Comparison of ENCODE assay signal across 10 cellular contexts in the genomic region with DNA sequence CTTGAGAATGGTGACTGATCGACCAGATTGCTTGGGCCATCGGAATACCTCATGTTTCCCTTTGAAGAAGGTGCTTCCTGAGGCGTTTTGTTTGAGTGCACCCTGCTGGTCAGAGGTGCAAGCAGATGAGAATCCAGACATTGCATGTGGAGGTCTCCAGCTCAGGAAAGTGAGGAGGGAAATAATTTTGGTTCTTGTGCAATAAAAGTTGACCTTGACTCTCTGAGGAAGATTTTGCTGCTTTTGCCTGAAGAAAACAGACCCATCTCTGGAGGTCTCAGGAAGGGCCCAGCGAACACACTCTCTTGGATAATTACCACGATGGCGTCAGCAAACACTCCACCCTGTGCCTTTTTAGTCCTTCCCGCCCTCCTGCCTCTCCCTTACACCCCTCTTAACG.
DNase-seq lines count a peak whose midpoint lies in the region; ATAC-seq and TF ChIP-seq lines count a peak whose summit lies in the region.
"Had no signal": no experiment of that assay in that cellular context is flagged by ENCODE, and none has a peak within 500 bp of the region (broad histone marks: within the 10 kb centered on the region; RNA-seq: fewer than 3 reads in every experiment).

No MANE protein-coding gene starts in this region.

- no peaks in the 10 kb centered on the region for H3K36me3 ChIP-seq in HEK293 (ENCODE audit: control insufficient read depth in 2 of 2, insufficient read depth in 1 of 2, low read length in 2 of 2)

- H3K4me3 ChIP-seq in AG09309 (ENCODE audit: control insufficient read depth, low read depth, low read length): no peak overlapping the region
- H3K4me3 ChIP-seq in HEK293 (ENCODE audit: low read depth, low read length): no peak overlapping the region

- H3K36me3 Mint-ChIP-seq in WTC11: peaks cover 32% of the 10 kb centered on the region

- H3K9me3 ChIP-seq in HEK293 (ENCODE audit: control insufficient read depth, insufficient read depth, low read depth, low read length): no peaks in the 10 kb centered on the region

- no peak overlapping the region for H3K27ac ChIP-seq in HEK293 (ENCODE audit: extremely low read depth, low read depth, low read length)

- H3K4me3 Mint-ChIP-seq in WTC11: no peak overlapping the region
- H3K4me3 Mint-ChIP-seq: stimulated activated naive B cell treated with anti-CD40 and anti-IgM and Interleukin-4, amounts not matched to agents 10 μg/mL and 1 μg/mL and 100 μg/mL, for 72 hours had no signal

- POLR2A ChIA-PET in HEK293 (lab: Yijun Ruan, JAX): no interaction called here
- POLR2A ChIA-PET in WTC11 (lab: Charles Lee): no interaction called here

- intact Hi-C loops in sciatic nerve (cut with DNase I): no loop called here

- peak; percentile 24 for TF ChIP-seq CTCF in AG09309 (IDR thresholded peaks at IDR 0.05; ENCODE audit: control insufficient read depth, insufficient read depth, low read depth, low read length, missing control alignments)
- TF ChIP-seq CTCF in HEK293 (tag by site-specific recombination; IDR thresholded peaks at IDR 0.05): no peak
- TF ChIP-seq CTCF in WTC11 (IDR thresholded peaks at IDR 0.05): no peak

- 0 out of 2 replicates have a peak, but pooled peaks cover 2% of the 10 kb centered on the region for H3K9me3 Mint-ChIP-seq in WTC11
- H3K9me3 Mint-ChIP-seq: stimulated activated naive B cell treated with anti-CD40 and anti-IgM and Interleukin-4, amounts not matched to agents 10 μg/mL and 1 μg/mL and 100 μg/mL, for 72 hours had no signal

- H3K4me1 ChIP-seq in HEK293 (ENCODE audit: control insufficient read depth, insufficient read depth, low read length): peaks cover 3% of the 10 kb centered on the region

- peaks cover 12% of the 10 kb centered on the region for H3K4me1 Mint-ChIP-seq in WTC11
- H3K4me1 Mint-ChIP-seq: stimulated activated naive B cell treated with anti-CD40 and anti-IgM and Interleukin-4, amounts not matched to agents 10 μg/mL and 1 μg/mL and 100 μg/mL, for 72 hours had no signal

- no peaks in the 10 kb centered on the region for H3K27me3 Mint-ChIP-seq in WTC11 (ENCODE audit: low read depth)
- H3K27me3 Mint-ChIP-seq: stimulated activated naive B cell treated with anti-CD40 and anti-IgM and Interleukin-4, amounts not matched to agents 10 μg/mL and 1 μg/mL and 100 μg/mL, for 72 hours had no signal

- H3K27ac Mint-ChIP-seq in WTC11: no peak overlapping the region
- H3K27ac Mint-ChIP-seq: stimulated activated naive B cell treated with anti-CD40 and anti-IgM and Interleukin-4, amounts not matched to agents 10 μg/mL and 1 μg/mL and 100 μg/mL, for 72 hours had no signal

- ATAC-seq in WTC11: peak; percentile 37; the same call in 1 of the 2 replicates
- no peak for ATAC-seq in GM19324 (IDR thresholded peaks at IDR 0.05; ENCODE audit: low FRiP score, unreplicated experiment)
- no peak for ATAC-seq in sciatic nerve
- ATAC-seq: stimulated activated naive B cell treated with anti-CD40 and anti-IgM and Interleukin-4, amounts not matched to agents 10 μg/mL and 1 μg/mL and 100 μg/mL, for 72 hours had no signal

- DNase-seq in AG09309 (ENCODE audit: low read depth): no peak
- peak; percentile 23 for DNase-seq in WTC11 (ENCODE audit: low spot score)
- peak; percentile 57 for DNase-seq in kidney glomerular epithelial cell (lab: John Stamatoyannopoulos, UW)
- no peak for DNase-seq in sciatic nerve (ENCODE audit: low spot score)
- DNase-seq in cortex of kidney (lab: John Stamatoyannopoulos, UW): no peak
- no peak for DNase-seq in C1 segment of cervical spinal cord (lab: John Stamatoyannopoulos, UW)
- DNase-seq: NCI-H446; stimulated activated naive B cell treated with anti-CD40 and anti-IgM and Interleukin-4, amounts not matched to agents 10 μg/mL and 1 μg/mL and 100 μg/mL, for 72 hours had no signal

- CTCF ChIA-PET in HEK293 (lab: Yijun Ruan, JAX): interaction anchor here (0.5 to 1.0 kb wide), 3 partner anchors 17 to 1575 kb away, joined by 3 to 4 read pairs (median 3); no protein-coding TSS in a partner anchor
- CTCF ChIA-PET in WTC11 (lab: Charles Lee): interaction anchor here (0.9 to 1.2 kb wide), 2 partner anchors 46 to 144 kb away, joined by 3 read pairs; no protein-coding TSS in a partner anchor

TF ChIP-seq in HEK293, 187 proteins besides CTCF, POLR2A, EP300 and RAD21:
- TF ChIP-seq SP3 (tag by site-specific recombination; IDR thresholded peaks at IDR 0.05): no peak
- TF ChIP-seq PRDM10 (tag by site-specific recombination; IDR thresholded peaks at IDR 0.05): 0 out of 2 replicates have a peak, but pooled peaks have one; percentile 16
- TF ChIP-seq KLF1 (tag by site-specific recombination; IDR thresholded peaks at IDR 0.05): 0 out of 2 replicates have a peak, but pooled peaks have one; percentile 12
TF ChIP-seq in HEK293: peak in this region for 2.

TF ChIP-seq in WTC11, 78 proteins besides CTCF, POLR2A, EP300 and RAD21:
- TF ChIP-seq KAT7 (CRISPR knock-in tag; IDR thresholded peaks at IDR 0.05; ENCODE audit: borderline replicate concordance) (no peak), MLX (CRISPR knock-in tag; IDR thresholded peaks at IDR 0.05) (no peak), STAT6 (CRISPR knock-in tag; conservative IDR thresholded peaks at IDR 0.05; ENCODE audit: low read depth) (no peak), HMGA2 (CRISPR knock-in tag; IDR thresholded peaks at IDR 0.05) (no peak), MYBL2 (CRISPR knock-in tag; IDR thresholded peaks at IDR 0.05) (no peak), JUN (CRISPR knock-in tag; IDR thresholded peaks at IDR 0.05) (no peak), CBFB (CRISPR knock-in tag; IDR thresholded peaks at IDR 0.05; ENCODE audit: low read depth) (no peak), PRRX2 (CRISPR knock-in tag; IDR thresholded peaks at IDR 0.05) (no peak), RORB (CRISPR knock-in tag; IDR thresholded peaks at IDR 0.05) (no peak), ZNF219 (CRISPR knock-in tag; IDR thresholded peaks at IDR 0.05; ENCODE audit: borderline replicate concordance) (no peak), ATF6 (CRISPR knock-in tag; IDR thresholded peaks at IDR 0.05) (no peak), NR1H2 (CRISPR knock-in tag; IDR thresholded peaks at IDR 0.05) (no peak), FOXJ3 (CRISPR knock-in tag; IDR thresholded peaks at IDR 0.05; ENCODE audit: borderline replicate concordance) (no peak), TEAD1 (CRISPR knock-in tag; IDR thresholded peaks at IDR 0.05) (no peak), GABPB1 (CRISPR knock-in tag; IDR thresholded peaks at IDR 0.05) (no peak)
- TF ChIP-seq, protein P1, sequence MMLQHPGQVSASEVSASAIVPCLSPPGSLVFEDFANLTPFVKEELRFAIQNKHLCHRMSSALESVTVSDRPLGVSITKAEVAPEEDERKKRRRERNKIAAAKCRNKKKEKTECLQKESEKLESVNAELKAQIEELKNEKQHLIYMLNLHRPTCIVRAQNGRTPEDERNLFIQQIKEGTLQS (CRISPR knock-in tag; conservative IDR thresholded peaks at IDR 0.05): no peak

Comparison
In these comparisons a context has a peak if more than half of its experiments do, and no peak if none do; other contexts are left out.
1. DNase-seq: peak in WTC11 (single experiment) and kidney glomerular epithelial cell (single experiment); none in AG09309 (single experiment), sciatic nerve (single experiment), cortex of kidney (single experiment) and C1 segment of cervical spinal cord (0 of 14).